ENCODE assay signal across 13 cellular contexts in the genomic region with DNA sequence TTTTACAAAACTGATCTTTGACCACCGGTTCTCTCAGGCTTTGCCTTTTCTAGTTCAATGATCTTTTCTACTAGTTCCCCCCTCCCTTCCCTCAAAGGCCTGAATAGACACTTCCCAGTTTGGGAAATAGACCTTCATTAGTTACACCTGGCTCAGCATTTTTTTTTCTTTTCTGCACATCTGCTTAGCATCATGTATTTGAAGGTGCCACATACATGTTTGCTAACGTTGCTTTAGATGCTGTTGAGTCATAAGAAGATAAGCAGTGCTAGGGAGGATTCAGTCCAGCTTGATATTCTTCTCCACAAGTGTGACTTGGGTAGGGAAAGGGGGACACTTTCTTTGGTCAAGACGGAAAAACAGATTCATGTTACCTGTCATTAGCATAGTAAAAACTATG.
"Had no signal": no experiment of that assay in that cellular context is flagged by ENCODE, and none has a peak within 500 bp of the region (broad histone marks: within the 10 kb centered on the region; RNA-seq: fewer than 3 reads in every experiment).

No MANE protein-coding gene starts in this region.

- ATAC-seq: stimulated activated effector memory CD8-positive, alpha-beta T cell treated with anti-CD3 and anti-CD28 coated beads, Interleukin-12 subunit alpha, Interleukin-12 subunit beta, amount 100 ng/mL, for 72 hours; WTC11 had no signal

- H3K27ac ChIP-seq: adrenal gland, esophagus squamous epithelium had no signal

- H3K9me3 ChIP-seq: adrenal gland, esophagus squamous epithelium, left lung, right atrium auricular region, transverse colon had no signal

- H3K4me3 ChIP-seq: adrenal gland, esophagus squamous epithelium, left lung, right atrium auricular region, transverse colon had no signal

- H3K27me3 ChIP-seq: adrenal gland, esophagus squamous epithelium, left lung, right atrium auricular region, transverse colon had no signal

- H3K36me3 ChIP-seq: adrenal gland, esophagus squamous epithelium, left lung, right atrium auricular region, transverse colon had no signal

- DNase-seq: activated CD4-positive, alpha-beta T cell treated with anti-CD3 and anti-CD28 coated beads, Interleukin-2, amount 10 ng/mL, durations not matched to agents 7 days and 5 days; activated CD8-positive, alpha-beta memory T cell treated with anti-CD3 and anti-CD28 coated beads for 24 hours; activated naive CD4-positive, alpha-beta T cell treated with anti-CD3 and anti-CD28 coated beads, Interleukin-2, amount 10 ng/mL, durations not matched to agents 7 days and 5 days; adrenal gland; esophagus squamous epithelium; head of caudate nucleus; islet precursor cell; left lung; posterior cingulate gyrus; transverse colon had no signal
